8 cellular contexts compared by ENCODE assay signal in the genomic region with DNA sequence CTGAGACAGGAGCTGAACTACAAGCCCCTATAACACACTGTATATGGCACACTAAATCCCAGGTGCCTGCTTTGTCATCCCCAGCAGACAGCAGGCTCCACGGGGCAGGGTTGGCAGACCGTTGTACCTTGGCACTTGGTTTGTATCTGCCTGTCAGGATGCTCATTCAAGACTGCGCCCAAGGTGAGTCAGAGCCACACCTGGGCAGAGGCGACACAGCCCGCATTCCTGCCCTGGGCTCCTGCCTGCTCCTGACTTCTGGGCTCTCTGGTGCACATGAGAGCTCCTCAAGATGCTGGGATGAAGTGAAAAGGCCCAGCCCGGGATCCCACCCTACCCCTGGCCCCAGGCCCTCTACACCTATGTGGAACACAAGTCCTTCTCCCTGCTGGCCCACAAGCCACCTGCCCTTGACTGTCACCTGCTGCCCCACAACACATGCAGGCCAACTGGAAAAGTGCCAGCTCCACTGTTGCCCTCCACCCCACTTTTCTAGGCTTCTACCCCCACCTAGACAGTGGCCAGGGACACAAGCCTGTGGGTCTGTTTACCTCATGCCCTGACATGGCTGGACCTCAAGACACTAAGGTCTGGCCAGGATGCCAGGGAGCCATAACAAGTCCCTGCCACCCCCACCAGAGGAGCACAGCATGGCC. TPM values are rescaled to one million over a fixed set of nuclear protein-coding genes. Genes with fewer than 3 reads are reported as not detected.
A peak's percentile ranks its signal among the peaks of the same experiment; 100 is the strongest.
DNase-seq lines count a peak whose midpoint lies in the region; ATAC-seq and TF ChIP-seq lines count a peak whose summit lies in the region.

No MANE protein-coding gene starts in this region.

- TF ChIP-seq EP300 in gastroesophageal sphincter (IDR thresholded peaks at IDR 0.05) = no peak

- CTCF ChIA-PET in WTC11 (lab: Charles Lee) = interaction anchor here (1.1 to 3.5 kb wide), 6 partner anchors 10 to 107 kb away, joined by 3 to 43 read pairs (median 8); partner anchors contain the start of gene PTGR2

- DNase-seq in HPDE6-E6E7 (ENCODE audit: extremely low spot score) = peak; percentile 73
- DNase-seq in WTC11 (ENCODE audit: low spot score) = no peak
- no peak for DNase-seq in NCI-H2081 treated with DMSO at 0.1 percent for 48 hours (lab: John Stamatoyannopoulos, UW)
- no peak for DNase-seq in SKM-1 (lab: John Stamatoyannopoulos, UW; ENCODE audit: unreplicated experiment)
- no peak for DNase-seq in NCI-H1694 (lab: John Stamatoyannopoulos, UW)

- no peak for TF ChIP-seq POLR2A in gastroesophageal sphincter (IDR thresholded peaks at IDR 0.05)

- ATAC-seq in WTC11 (no peak), gastroesophageal sphincter (no peak), HG03139 (IDR thresholded peaks at IDR 0.05; ENCODE audit: unreplicated experiment) (no peak)

- H3K27me3 Mint-ChIP-seq in WTC11 (ENCODE audit: low read depth) = no peaks in the 10 kb centered on the region

- no peak for TF ChIP-seq CTCF in WTC11 (IDR thresholded peaks at IDR 0.05)
- TF ChIP-seq CTCF in gastroesophageal sphincter (IDR thresholded peaks at IDR 0.05) = no peak

- H3K36me3 ChIP-seq in gastroesophageal sphincter = no peaks in the 10 kb centered on the region

- peaks cover 32 to 100% (median 82%) of the 10 kb centered on the region in 3 donors for H3K4me1 ChIP-seq in gastroesophageal sphincter

- H3K27ac ChIP-seq in gastroesophageal sphincter (peak overlapping the region in 3 of 4 donors; percentile 69 to 100 (median 86)), skin epidermis (peak overlapping the region in 20 of 21 experiments; percentile 56 to 97 (median 85))

- H3K27me3 ChIP-seq in gastroesophageal sphincter = no peaks in the 10 kb centered on the region

- H3K9me3 ChIP-seq in gastroesophageal sphincter = no peaks in the 10 kb centered on the region

- no peaks in the 10 kb centered on the region for H3K36me3 Mint-ChIP-seq in WTC11

- H3K4me1 Mint-ChIP-seq in WTC11 = peaks cover 71% of the 10 kb centered on the region

- peak overlapping the region; percentile 72; the same call in 1 of the 2 replicates for H3K27ac Mint-ChIP-seq in WTC11

- WGBS in gastroesophageal sphincter (ENCODE audit: low coverage in 1 of 2), 2 donors = 63% methylated on average over 5 of the region's 6 CpGs; no CpG with 5 or more reads in 1 of the 2 donors

- H3K9me3 Mint-ChIP-seq in WTC11 = no peaks in the 10 kb centered on the region

- POLR2A ChIA-PET in WTC11 (lab: Charles Lee) = interaction anchor here (1.1 kb wide), 1 partner anchor 9 kb away, joined by 3 read pairs; no protein-coding TSS in a partner anchor

- H3K4me3 Mint-ChIP-seq in WTC11 = no peak overlapping the region

- H3K4me3 ChIP-seq in gastroesophageal sphincter (no peak overlapping the region), skin epidermis (no peak overlapping the region)

TF ChIP-seq in WTC11, 78 proteins besides CTCF, POLR2A, EP300 and RAD21:
- TF ChIP-seq RORB (CRISPR knock-in tag; IDR thresholded peaks at IDR 0.05) (no peak), ZSCAN18 (CRISPR knock-in tag; IDR thresholded peaks at IDR 0.05) (no peak), GTF2I (CRISPR knock-in tag; conservative IDR thresholded peaks at IDR 0.05) (no peak), ZNF425 (CRISPR knock-in tag; conservative IDR thresholded peaks at IDR 0.05) (no peak), ZNF263 (CRISPR knock-in tag; IDR thresholded peaks at IDR 0.05; ENCODE audit: low read depth) (no peak), ZNF671 (CRISPR knock-in tag; IDR thresholded peaks at IDR 0.05) (no peak), NR3C1 (CRISPR knock-in tag; conservative IDR thresholded peaks at IDR 0.05; ENCODE audit: low read depth) (no peak), ZNF396 (CRISPR knock-in tag; IDR thresholded peaks at IDR 0.05; ENCODE audit: borderline replicate concordance) (no peak), CREM (CRISPR knock-in tag; IDR thresholded peaks at IDR 0.05) (no peak), MYBL2 (CRISPR knock-in tag; IDR thresholded peaks at IDR 0.05) (no peak)

RNA-seq across cellular contexts. Expression of gene PNMA1, which starts 30.8 kb away (rescaled TPM):
- total RNA-seq in WTC11 (2021) = 46.0 to 50.2 TPM (median 49.6 TPM) in 3 replicates
- 10 to 100 TPM; 41.7 to 95.2 (median 47.6) TPM for total RNA-seq in gastroesophageal sphincter
